Comparison of ENCODE assay signal across 1 cellular context in the genomic region with DNA sequence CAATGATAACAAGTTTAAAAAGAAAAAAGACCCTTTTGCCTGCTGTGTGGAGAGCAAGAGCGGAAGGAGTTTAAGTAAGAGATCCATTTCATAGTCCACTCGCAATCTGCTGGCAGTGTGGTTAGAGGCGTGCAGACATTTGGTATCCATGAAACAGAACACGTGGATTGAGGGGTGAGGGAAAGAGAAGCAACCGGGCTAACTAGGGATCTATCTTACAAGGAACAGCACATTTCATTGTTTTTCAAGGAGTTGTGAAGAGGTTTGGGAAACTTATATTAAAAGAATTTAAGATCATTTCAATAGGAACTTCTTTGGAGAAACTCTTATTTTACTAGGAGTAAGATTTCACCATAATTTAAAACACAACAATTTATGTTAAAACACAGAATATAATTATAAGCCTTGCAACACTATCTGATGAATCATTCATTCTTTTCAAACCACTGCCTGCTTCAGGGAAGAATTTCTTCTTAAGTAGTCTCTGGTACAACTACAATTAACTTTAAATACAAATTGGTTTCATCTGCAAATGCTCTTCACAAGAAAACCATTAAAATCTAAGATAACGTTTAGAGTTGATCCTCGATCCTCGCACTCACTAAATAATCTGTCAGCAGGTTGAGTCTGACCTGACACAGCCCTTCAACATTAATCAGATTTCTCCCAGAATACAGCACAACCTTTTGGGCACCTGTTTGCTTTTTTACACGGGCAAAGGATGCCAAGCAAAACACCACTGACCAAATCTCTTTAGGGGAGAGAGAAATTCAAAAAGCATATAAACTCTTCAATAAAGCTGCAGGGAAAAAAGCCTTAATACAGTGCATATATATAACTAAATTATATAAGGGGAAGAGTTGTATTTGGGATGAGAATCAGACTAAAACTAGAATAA.
TF ChIP-seq lines count a peak whose summit lies in the region.

No MANE protein-coding gene starts in this region.

TF ChIP-seq in A549, 52 proteins besides CTCF, POLR2A, EP300 and RAD21:
- TF ChIP-seq TP53 (CRISPR knock-in tag; IDR thresholded peaks at IDR 0.05) (no peak), EHMT2 (IDR thresholded peaks at IDR 0.05; ENCODE audit: low read depth) (no peak), RARB (CRISPR knock-in tag; IDR thresholded peaks at IDR 0.05) (no peak), MAFK (IDR thresholded peaks at IDR 0.05; ENCODE audit: partially characterized antibody) (no peak), FOSB (CRISPR knock-in tag; IDR thresholded peaks at IDR 0.05) (no peak), SMC3 (IDR thresholded peaks at IDR 0.05) (no peak), ATOH8 (CRISPR knock-in tag; IDR thresholded peaks at IDR 0.05; ENCODE audit: low read depth) (no peak), RNF2 (IDR thresholded peaks at IDR 0.05; ENCODE audit: borderline replicate concordance, low read depth) (no peak), ZFP36 (IDR thresholded peaks at IDR 0.05; ENCODE audit: borderline replicate concordance, partially characterized antibody) (no peak), BHLHE40 (IDR thresholded peaks at IDR 0.05; ENCODE audit: low read depth, low read length) (no peak), FOSL2 (IDR thresholded peaks at IDR 0.05) (no peak), FOSL2 (CRISPR knock-in tag; IDR thresholded peaks at IDR 0.05) (no peak), FOXS1 (CRISPR knock-in tag; IDR thresholded peaks at IDR 0.05) (no peak), ZC3H11A (IDR thresholded peaks at IDR 0.05) (no peak), MAX (IDR thresholded peaks at IDR 0.05) (no peak), ZSCAN20 (CRISPR knock-in tag; IDR thresholded peaks at IDR 0.05) (no peak), HEYL (CRISPR knock-in tag; IDR thresholded peaks at IDR 0.05) (no peak), HOXB13 (CRISPR knock-in tag; IDR thresholded peaks at IDR 0.05; ENCODE audit: low read depth) (no peak), ZNF302 (CRISPR knock-in tag; IDR thresholded peaks at IDR 0.05) (no peak), GATA3 (IDR thresholded peaks at IDR 0.05; ENCODE audit: borderline replicate concordance) (no peak)
